ENCODE assay signal across 7 cellular contexts in genomic region chr6:5997420-5998093, GRCh38. TPM values are rescaled to one million over a fixed set of nuclear protein-coding genes. Genes with fewer than 3 reads are reported as not detected.
DNase-seq lines count a peak whose midpoint lies in the region; ATAC-seq, FAIRE-seq and TF ChIP-seq lines count a peak whose summit lies in the region.

No MANE protein-coding gene starts in this region.

- peak overlapping the region; percentile 34 for H3K27ac ChIP-seq in OCI-LY1 (ENCODE audit: low read depth, low read length, poor library complexity, severe bottlenecking)
- H3K27ac ChIP-seq in dorsolateral prefrontal cortex: peak overlapping the region in 53 of 59 donors; percentile 1 to 96 (median 78)
- peak overlapping the region in 1 of 2 donors; percentile 22 for H3K27ac ChIP-seq in small intestine (ENCODE audit: low read depth in 1 of 2, low read length in 1 of 2)

- H3K79me2 ChIP-seq in OCI-LY1 (ENCODE audit: insufficient read depth, low read length): no peaks in the 10 kb centered on the region

- TF ChIP-seq CTCF in OCI-LY1 (IDR thresholded peaks at IDR 0.05; ENCODE audit: low read length) (no peak), dorsolateral prefrontal cortex (IDR thresholded peaks at IDR 0.05 in 54 of 56, conservative IDR thresholded peaks at IDR 0.05 in 2 of 56; ENCODE audit: low read depth in 1 of 56, partially characterized antibody in 56 of 56) (no peak)

- peak overlapping the region; percentile 77 for H3K9ac ChIP-seq in OCI-LY1 (ENCODE audit: low read length)
- H3K9ac ChIP-seq in mucosa of stomach (ENCODE audit: low read length): peak overlapping the region; percentile 10

- peak overlapping the region; percentile 91 for H2AFZ ChIP-seq in OCI-LY1 (ENCODE audit: low read length)

- intact Hi-C loops in dorsolateral prefrontal cortex (cut with DNase I): loop anchor here in 1 of 2 donors (5.0 kb wide), 1 partner anchor 235 kb away; no protein-coding TSS in a partner anchor

- H4K20me1 ChIP-seq in OCI-LY1 (ENCODE audit: insufficient read depth, low read length): no peaks in the 10 kb centered on the region

- FAIRE-seq in small intestine (lab: Jason Lieb, UNC): no peak

- H3K9me2 ChIP-seq in OCI-LY1 (ENCODE audit: low read depth, low read length): no peaks in the 10 kb centered on the region

- peak overlapping the region; percentile 82 for H3K4me2 ChIP-seq in OCI-LY1 (ENCODE audit: low read length)

- H3K36me3 ChIP-seq in OCI-LY1 (ENCODE audit: insufficient read depth, low read length) (0 out of 2 replicates have a peak, but pooled peaks cover 6% of the 10 kb centered on the region), mucosa of stomach (ENCODE audit: control insufficient read depth, insufficient read depth, low read length) (no peaks in the 10 kb centered on the region), small intestine (ENCODE audit: control insufficient read depth in 2 of 2, insufficient read depth in 2 of 2, low read length in 2 of 2) (no peaks in the 10 kb centered on the region)

- ATAC-seq in GM18867 (IDR thresholded peaks at IDR 0.05; ENCODE audit: unreplicated experiment): peak; percentile 42
- no peak for ATAC-seq in GM19328 (IDR thresholded peaks at IDR 0.05; ENCODE audit: unreplicated experiment)

- H3K4me3 ChIP-seq in OCI-LY1 (ENCODE audit: low read depth, low read length, poor library complexity, severe bottlenecking) (peak overlapping the region; percentile 64), dorsolateral prefrontal cortex (peak overlapping the region in 54 of 59 donors; percentile 1 to 77 (median 59)), mucosa of stomach (ENCODE audit: low read length) (peak overlapping the region; percentile 75), small intestine (ENCODE audit: low read depth in 1 of 2, low read length in 2 of 2) (peak overlapping the region in 1 of 2 donors; percentile 77)

- DNase-seq in dorsolateral prefrontal cortex (peak in 1 of 10 donors; percentile 30), NCI-H2107 treated with DMSO at 0.1 percent for 48 hours (lab: John Stamatoyannopoulos, UW; ENCODE audit: unreplicated experiment) (no peak), small intestine (no peak)

- WGBS in small intestine, 3 donors: 3 to 8% (median 5%) methylated on average over 23 of the region's 23 CpGs

- no peaks in the 10 kb centered on the region for H3F3A ChIP-seq in OCI-LY1 (ENCODE audit: insufficient read depth, low read length)

- H3K4me1 ChIP-seq in OCI-LY1 (ENCODE audit: insufficient read depth, low read length, severe bottlenecking) (peaks cover 17% of the 10 kb centered on the region), mucosa of stomach (ENCODE audit: control insufficient read depth, insufficient read depth, low read length) (peaks cover 26% of the 10 kb centered on the region), small intestine (ENCODE audit: control insufficient read depth in 2 of 2, insufficient read depth in 1 of 2, low read depth in 1 of 2, low read length in 1 of 2) (peaks cover 5 to 7% of the 10 kb centered on the region in 2 donors)

- H3K9me3 ChIP-seq in OCI-LY1 (ENCODE audit: low read length): no peaks in the 10 kb centered on the region
- no peaks in the 10 kb centered on the region for H3K9me3 ChIP-seq in mucosa of stomach (ENCODE audit: control insufficient read depth, low read length)
- peaks cover 2% of the 10 kb centered on the region for H3K9me3 ChIP-seq in small intestine (ENCODE audit: control insufficient read depth, low read depth)

- no peaks in the 10 kb centered on the region for H3K27me3 ChIP-seq in OCI-LY1 (ENCODE audit: insufficient read depth, low read length)
- peaks cover 4 to 100% (median 77%) of the 10 kb centered on the region in 45 donors for H3K27me3 ChIP-seq in dorsolateral prefrontal cortex
- H3K27me3 ChIP-seq in mucosa of stomach (ENCODE audit: control insufficient read depth, insufficient read depth, low read length): peaks cover 100% of the 10 kb centered on the region
- H3K27me3 ChIP-seq in small intestine (ENCODE audit: control insufficient read depth in 2 of 2, insufficient read depth in 2 of 2, low read length in 2 of 2): peaks cover 29 to 73% of the 10 kb centered on the region in 2 donors

RNA-seq across cellular contexts. Expression of gene NRN1, which starts 9.2 kb away (rescaled TPM):
- total RNA-seq in dorsolateral prefrontal cortex: 100 to 1,000 TPM in 97 of 120 experiments, 10 to 100 TPM in 23; 39.8 to 250 (median 142) TPM
- 10 to 100 TPM in 1 of 3 donors, 1 to 10 TPM in 1, not detected in 1; 3.2 to 13.2 TPM for polyA plus RNA-seq in small intestine
